In the genomic region with DNA sequence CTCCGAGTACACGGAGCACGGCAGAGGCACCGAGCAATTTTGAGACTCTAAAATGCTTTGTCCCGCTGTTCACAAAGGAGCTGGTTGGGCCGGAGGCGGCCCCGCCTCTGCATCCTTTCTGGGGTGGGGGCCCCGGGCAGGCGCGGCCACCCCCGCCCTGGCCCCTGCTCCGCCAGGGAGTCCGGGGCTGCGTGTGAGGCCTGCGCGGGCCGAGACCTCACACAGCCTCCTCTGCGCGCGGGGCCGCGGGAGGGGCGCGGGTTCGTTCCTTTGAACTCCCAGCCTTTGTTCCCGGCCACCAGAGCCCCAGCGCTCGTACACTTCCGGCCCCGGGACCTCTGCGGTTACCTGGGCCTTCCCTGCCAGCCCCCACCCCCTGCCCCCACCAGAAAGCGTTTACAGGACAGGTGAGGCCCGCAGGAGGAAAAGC, we compare ENCODE assay signal across 1 cellular context.
TF ChIP-seq lines count a peak whose summit lies in the region.

No MANE protein-coding gene starts in this region.

TF ChIP-seq in HepG2, 621 proteins besides CTCF, POLR2A, EP300 and RAD21 (continued from another document and continues in another):
- TF ChIP-seq, protein P1, sequence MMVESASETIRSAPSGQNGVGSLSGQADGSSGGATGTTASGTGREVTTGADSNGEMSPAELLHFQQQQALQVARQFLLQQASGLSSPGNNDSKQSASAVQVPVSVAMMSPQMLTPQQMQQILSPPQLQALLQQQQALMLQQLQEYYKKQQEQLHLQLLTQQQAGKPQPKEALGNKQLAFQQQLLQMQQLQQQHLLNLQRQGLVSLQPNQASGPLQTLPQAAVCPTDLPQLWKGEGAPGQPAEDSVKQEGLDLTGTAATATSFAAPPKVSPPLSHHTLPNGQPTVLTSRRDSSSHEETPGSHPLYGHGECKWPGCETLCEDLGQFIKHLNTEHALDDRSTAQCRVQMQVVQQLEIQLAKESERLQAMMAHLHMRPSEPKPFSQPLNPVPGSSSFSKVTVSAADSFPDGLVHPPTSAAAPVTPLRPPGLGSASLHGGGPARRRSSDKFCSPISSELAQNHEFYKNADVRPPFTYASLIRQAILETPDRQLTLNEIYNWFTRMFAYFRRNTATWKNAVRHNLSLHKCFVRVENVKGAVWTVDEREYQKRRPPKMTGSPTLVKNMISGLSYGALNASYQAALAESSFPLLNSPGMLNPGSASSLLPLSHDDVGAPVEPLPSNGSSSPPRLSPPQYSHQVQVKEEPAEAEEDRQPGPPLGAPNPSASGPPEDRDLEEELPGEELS (CRISPR knock-in tag; IDR thresholded peaks at IDR 0.05) = peak; percentile 59
- TF ChIP-seq ZNF614 (CRISPR knock-in tag; IDR thresholded peaks at IDR 0.05; ENCODE audit: borderline replicate concordance) = no peak
- TF ChIP-seq, protein P2, sequence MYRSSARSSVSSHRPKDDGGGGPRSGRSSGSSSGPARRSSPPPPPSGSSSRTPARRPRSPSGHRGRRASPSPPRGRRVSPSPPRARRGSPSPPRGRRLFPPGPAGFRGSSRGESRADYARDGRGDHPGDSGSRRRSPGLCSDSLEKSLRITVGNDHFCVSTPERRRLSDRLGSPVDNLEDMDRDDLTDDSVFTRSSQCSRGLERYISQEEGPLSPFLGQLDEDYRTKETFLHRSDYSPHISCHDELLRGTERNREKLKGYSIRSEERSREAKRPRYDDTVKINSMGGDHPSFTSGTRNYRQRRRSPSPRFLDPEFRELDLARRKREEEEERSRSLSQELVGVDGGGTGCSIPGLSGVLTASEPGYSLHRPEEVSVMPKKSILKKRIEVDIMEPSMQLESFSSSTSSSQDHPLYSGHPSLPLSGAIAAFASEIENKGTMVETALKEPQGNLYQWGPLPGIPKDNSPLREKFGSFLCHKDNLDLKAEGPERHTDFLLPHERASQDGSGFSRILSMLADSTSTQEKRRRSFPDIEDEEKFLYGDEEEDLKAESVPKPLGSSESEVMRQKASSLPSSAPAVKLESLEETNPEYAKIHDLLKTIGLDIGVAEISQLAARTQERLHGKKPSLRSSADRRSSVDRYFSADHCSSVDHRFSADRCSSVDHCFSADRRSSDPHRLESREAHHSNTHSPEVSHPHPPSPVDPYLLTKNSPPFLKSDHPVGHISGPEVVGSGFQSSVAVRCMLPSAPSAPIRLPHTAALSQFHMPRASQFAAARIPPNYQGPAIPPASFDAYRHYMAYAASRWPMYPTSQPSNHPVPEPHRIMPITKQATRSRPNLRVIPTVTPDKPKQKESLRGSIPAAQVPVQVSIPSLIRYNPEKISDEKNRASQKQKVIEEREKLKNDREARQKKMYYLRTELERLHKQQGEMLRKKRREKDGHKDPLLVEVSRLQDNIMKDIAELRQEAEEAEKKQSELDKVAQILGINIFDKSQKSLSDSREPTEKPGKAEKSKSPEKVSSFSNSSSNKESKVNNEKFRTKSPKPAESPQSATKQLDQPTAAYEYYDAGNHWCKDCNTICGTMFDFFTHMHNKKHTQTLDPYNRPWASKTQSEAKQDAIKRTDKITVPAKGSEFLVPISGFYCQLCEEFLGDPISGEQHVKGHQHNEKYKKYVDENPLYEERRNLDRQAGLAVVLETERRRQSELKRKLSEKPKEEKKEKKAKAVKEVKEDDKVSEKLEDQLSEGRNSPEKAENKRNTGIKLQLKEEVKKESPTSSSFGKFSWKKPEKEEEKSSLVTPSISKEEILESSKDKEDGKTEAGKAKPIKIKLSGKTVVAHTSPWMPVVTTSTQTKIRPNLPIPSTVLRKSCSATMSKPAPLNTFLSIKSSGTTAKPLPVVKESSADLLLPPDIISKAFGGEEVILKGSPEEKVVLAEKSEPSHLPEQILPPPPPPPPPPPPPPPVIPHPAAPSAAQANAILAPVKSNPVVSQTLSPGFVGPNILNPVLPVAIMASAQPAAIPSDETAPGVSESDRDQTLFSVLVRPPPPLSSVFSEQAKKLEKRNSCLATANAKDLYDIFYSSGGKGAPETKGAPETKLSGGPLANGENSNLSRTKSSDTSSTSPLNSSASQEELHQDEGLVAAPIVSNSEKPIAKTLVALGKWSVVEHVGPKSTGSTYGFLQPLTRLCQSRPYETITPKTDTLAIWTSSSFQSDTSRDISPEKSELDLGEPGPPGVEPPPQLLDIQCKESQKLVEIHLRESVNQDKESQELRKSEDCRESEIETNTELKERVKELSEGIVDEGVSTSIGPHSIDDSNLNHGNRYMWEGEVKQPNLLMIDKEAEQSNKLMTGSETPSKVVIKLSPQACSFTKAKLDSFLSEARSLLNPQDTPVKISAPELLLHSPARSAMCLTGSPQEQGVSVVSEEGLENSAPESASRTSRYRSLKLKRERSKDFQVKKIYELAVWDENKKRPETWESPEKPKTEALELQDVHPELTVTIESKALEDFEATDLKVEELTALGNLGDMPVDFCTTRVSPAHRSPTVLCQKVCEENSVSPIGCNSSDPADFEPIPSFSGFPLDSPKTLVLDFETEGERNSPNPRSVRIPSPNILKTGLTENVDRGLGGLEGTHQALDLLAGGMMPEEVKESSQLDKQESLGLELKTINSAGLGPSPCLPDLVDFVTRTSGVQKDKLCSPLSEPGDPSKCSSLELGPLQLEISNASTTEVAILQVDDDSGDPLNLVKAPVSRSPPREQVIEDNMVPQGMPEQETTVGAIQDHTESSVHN (CRISPR knock-in tag; IDR thresholded peaks at IDR 0.05) = no peak
- peak; percentile 90 for TF ChIP-seq TCF7 (IDR thresholded peaks at IDR 0.05; ENCODE audit: low read depth)
- no peak for TF ChIP-seq ZNF282 (IDR thresholded peaks at IDR 0.05; ENCODE audit: partially characterized antibody)
- TF ChIP-seq, protein P3, sequence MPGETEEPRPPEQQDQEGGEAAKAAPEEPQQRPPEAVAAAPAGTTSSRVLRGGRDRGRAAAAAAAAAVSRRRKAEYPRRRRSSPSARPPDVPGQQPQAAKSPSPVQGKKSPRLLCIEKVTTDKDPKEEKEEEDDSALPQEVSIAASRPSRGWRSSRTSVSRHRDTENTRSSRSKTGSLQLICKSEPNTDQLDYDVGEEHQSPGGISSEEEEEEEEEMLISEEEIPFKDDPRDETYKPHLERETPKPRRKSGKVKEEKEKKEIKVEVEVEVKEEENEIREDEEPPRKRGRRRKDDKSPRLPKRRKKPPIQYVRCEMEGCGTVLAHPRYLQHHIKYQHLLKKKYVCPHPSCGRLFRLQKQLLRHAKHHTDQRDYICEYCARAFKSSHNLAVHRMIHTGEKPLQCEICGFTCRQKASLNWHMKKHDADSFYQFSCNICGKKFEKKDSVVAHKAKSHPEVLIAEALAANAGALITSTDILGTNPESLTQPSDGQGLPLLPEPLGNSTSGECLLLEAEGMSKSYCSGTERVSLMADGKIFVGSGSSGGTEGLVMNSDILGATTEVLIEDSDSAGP (CRISPR knock-in tag; IDR thresholded peaks at IDR 0.05; ENCODE audit: borderline replicate concordance) = no peak; the same call in 1 of the 2 replicates
- no peak for TF ChIP-seq ZSCAN12 (CRISPR knock-in tag; IDR thresholded peaks at IDR 0.05)
- no peak for TF ChIP-seq FOXC1 (CRISPR knock-in tag; IDR thresholded peaks at IDR 0.05; ENCODE audit: borderline replicate concordance)
- peak; percentile 51; the same call in 1 of the 2 replicates for TF ChIP-seq HDAC2 (CRISPR knock-in tag; IDR thresholded peaks at IDR 0.05)
- no peak for TF ChIP-seq DMAP1 (CRISPR knock-in tag; IDR thresholded peaks at IDR 0.05)
- TF ChIP-seq RFX3 (CRISPR knock-in tag; IDR thresholded peaks at IDR 0.05) = no peak
- no peak for TF ChIP-seq SMAD1 (CRISPR knock-in tag; IDR thresholded peaks at IDR 0.05; ENCODE audit: borderline replicate concordance, low read depth)
- no peak for TF ChIP-seq NFYB (CRISPR knock-in tag; IDR thresholded peaks at IDR 0.05)
- TF ChIP-seq MAZ (IDR thresholded peaks at IDR 0.05; ENCODE audit: borderline replicate concordance, low read depth, low read length) = 0 out of 2 replicates have a peak, but pooled peaks have one; percentile 50
- TF ChIP-seq MAZ (CRISPR knock-in tag; IDR thresholded peaks at IDR 0.05; ENCODE audit: low read depth) = peak; percentile 53; the same call in 1 of the 2 replicates
- no peak for TF ChIP-seq ZKSCAN1 (IDR thresholded peaks at IDR 0.05; ENCODE audit: low read length)
- TF ChIP-seq, protein P4, sequence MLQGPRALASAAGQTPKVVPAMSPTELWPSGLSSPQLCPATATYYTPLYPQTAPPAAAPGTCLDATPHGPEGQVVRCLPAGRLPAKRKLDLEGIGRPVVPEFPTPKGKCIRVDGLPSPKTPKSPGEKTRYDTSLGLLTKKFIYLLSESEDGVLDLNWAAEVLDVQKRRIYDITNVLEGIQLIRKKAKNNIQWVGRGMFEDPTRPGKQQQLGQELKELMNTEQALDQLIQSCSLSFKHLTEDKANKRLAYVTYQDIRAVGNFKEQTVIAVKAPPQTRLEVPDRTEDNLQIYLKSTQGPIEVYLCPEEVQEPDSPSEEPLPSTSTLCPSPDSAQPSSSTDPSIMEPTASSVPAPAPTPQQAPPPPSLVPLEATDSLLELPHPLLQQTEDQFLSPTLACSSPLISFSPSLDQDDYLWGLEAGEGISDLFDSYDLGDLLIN (CRISPR knock-in tag; IDR thresholded peaks at IDR 0.05; ENCODE audit: borderline replicate concordance) = no peak
- TF ChIP-seq, protein P5, sequence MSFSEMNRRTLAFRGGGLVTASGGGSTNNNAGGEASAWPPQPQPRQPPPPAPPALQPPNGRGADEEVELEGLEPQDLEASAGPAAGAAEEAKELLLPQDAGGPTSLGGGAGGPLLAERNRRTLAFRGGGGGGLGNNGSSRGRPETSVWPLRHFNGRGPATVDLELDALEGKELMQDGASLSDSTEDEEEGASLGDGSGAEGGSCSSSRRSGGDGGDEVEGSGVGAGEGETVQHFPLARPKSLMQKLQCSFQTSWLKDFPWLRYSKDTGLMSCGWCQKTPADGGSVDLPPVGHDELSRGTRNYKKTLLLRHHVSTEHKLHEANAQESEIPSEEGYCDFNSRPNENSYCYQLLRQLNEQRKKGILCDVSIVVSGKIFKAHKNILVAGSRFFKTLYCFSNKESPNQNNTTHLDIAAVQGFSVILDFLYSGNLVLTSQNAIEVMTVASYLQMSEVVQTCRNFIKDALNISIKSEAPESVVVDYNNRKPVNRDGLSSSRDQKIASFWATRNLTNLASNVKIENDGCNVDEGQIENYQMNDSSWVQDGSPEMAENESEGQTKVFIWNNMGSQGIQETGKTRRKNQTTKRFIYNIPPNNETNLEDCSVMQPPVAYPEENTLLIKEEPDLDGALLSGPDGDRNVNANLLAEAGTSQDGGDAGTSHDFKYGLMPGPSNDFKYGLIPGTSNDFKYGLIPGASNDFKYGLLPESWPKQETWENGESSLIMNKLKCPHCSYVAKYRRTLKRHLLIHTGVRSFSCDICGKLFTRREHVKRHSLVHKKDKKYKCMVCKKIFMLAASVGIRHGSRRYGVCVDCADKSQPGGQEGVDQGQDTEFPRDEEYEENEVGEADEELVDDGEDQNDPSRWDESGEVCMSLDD (CRISPR knock-in tag; IDR thresholded peaks at IDR 0.05; ENCODE audit: borderline replicate concordance) = 0 out of 2 replicates have a peak, but pooled peaks have one; percentile 54
- no peak for TF ChIP-seq RORA (CRISPR knock-in tag; IDR thresholded peaks at IDR 0.05)
- no peak for TF ChIP-seq ZNF30 (CRISPR knock-in tag; IDR thresholded peaks at IDR 0.05)
- no peak for TF ChIP-seq MZF1 (CRISPR knock-in tag; IDR thresholded peaks at IDR 0.05; ENCODE audit: borderline replicate concordance)
- TF ChIP-seq, protein P6, sequence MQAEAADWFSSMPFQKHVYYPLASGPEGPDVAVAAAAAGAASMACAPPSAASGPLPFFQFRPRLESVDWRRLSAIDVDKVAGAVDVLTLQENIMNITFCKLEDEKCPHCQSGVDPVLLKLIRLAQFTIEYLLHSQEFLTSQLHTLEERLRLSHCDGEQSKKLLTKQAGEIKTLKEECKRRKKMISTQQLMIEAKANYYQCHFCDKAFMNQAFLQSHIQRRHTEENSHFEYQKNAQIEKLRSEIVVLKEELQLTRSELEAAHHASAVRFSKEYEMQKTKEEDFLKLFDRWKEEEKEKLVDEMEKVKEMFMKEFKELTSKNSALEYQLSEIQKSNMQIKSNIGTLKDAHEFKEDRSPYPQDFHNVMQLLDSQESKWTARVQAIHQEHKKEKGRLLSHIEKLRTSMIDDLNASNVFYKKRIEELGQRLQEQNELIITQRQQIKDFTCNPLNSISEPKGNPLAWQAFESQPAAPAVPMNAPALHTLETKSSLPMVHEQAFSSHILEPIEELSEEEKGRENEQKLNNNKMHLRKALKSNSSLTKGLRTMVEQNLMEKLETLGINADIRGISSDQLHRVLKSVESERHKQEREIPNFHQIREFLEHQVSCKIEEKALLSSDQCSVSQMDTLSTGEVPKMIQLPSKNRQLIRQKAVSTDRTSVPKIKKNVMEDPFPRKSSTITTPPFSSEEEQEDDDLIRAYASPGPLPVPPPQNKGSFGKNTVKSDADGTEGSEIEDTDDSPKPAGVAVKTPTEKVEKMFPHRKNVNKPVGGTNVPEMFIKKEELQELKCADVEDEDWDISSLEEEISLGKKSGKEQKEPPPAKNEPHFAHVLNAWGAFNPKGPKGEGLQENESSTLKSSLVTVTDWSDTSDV (CRISPR knock-in tag; IDR thresholded peaks at IDR 0.05) = no peak
- no peak for TF ChIP-seq SMAD3 (CRISPR knock-in tag; IDR thresholded peaks at IDR 0.05)
- TF ChIP-seq IKZF1 (IDR thresholded peaks at IDR 0.05) = no peak
- no peak for TF ChIP-seq ZBTB1 (CRISPR knock-in tag; IDR thresholded peaks at IDR 0.05; ENCODE audit: borderline replicate concordance)
- TF ChIP-seq, protein P7, sequence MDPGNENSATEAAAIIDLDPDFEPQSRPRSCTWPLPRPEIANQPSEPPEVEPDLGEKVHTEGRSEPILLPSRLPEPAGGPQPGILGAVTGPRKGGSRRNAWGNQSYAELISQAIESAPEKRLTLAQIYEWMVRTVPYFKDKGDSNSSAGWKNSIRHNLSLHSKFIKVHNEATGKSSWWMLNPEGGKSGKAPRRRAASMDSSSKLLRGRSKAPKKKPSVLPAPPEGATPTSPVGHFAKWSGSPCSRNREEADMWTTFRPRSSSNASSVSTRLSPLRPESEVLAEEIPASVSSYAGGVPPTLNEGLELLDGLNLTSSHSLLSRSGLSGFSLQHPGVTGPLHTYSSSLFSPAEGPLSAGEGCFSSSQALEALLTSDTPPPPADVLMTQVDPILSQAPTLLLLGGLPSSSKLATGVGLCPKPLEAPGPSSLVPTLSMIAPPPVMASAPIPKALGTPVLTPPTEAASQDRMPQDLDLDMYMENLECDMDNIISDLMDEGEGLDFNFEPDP (CRISPR knock-in tag; conservative IDR thresholded peaks at IDR 0.05) = no peak
- no peak for TF ChIP-seq CEBPB (IDR thresholded peaks at IDR 0.05; ENCODE audit: borderline replicate concordance, low read depth, low read length)
- no peak for TF ChIP-seq ZNF224 (CRISPR knock-in tag; IDR thresholded peaks at IDR 0.05)
- TF ChIP-seq, protein P8, sequence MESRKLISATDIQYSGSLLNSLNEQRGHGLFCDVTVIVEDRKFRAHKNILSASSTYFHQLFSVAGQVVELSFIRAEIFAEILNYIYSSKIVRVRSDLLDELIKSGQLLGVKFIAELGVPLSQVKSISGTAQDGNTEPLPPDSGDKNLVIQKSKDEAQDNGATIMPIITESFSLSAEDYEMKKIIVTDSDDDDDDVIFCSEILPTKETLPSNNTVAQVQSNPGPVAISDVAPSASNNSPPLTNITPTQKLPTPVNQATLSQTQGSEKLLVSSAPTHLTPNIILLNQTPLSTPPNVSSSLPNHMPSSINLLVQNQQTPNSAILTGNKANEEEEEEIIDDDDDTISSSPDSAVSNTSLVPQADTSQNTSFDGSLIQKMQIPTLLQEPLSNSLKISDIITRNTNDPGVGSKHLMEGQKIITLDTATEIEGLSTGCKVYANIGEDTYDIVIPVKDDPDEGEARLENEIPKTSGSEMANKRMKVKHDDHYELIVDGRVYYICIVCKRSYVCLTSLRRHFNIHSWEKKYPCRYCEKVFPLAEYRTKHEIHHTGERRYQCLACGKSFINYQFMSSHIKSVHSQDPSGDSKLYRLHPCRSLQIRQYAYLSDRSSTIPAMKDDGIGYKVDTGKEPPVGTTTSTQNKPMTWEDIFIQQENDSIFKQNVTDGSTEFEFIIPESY (CRISPR knock-in tag; IDR thresholded peaks at IDR 0.05) = peak; percentile 25; the same call in 1 of the 2 replicates
- no peak for TF ChIP-seq BORCS8-MEF2B (CRISPR knock-in tag; IDR thresholded peaks at IDR 0.05)
